ENCODE assay signal across 24 cellular contexts in the genomic region with DNA sequence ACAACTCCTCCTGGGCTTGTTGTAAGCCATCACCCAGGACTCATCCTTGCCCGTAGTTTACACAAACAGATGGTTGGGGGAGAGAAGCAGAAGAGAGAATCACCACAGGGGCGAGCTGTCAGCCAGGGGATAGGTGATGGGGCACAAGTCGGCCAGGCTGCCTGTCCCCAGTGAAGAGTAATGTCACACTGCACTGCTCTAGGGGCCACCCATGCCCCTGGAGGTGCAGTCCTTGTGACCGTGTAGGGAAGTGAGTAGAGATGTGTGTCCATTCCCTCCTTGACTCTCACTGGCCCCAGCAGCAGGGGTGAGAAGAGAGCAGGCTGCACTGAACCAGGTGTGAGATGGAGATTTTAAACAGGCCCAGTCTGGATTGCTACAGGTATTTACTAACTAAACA. TPM values are rescaled to one million over a fixed set of nuclear protein-coding genes. Genes with fewer than 3 reads are reported as not detected.
"Had no signal": no experiment of that assay in that cellular context is flagged by ENCODE, and none has a peak within 500 bp of the region (broad histone marks: within the 10 kb centered on the region; RNA-seq: fewer than 3 reads in every experiment).

No MANE protein-coding gene starts in this region.

- H3K9me3 ChIP-seq: esophagus squamous epithelium, left lung, testis, transverse colon had no signal

- DNase-seq: activated B cell treated with CpG ODN at 0.5 μM for 24 hours; activated CD4-positive, alpha-beta T cell treated with anti-CD3 and anti-CD28 coated beads, Interleukin-2, amount 50 U/mL, for 1 hour; activated CD8-positive, alpha-beta T cell treated with anti-CD3 and anti-CD28 coated beads for 36 hours; activated naive CD8-positive, alpha-beta T cell treated with anti-CD3 and anti-CD28 coated beads, Interleukin-2, amount 50 U/mL, for 24 hours; activated T-cell treated with anti-CD3 and anti-CD28 coated beads, Interleukin-2, amount 50 U/mL, for 4 hours; amygdala; central memory CD4-positive, alpha-beta T cell; endodermal cell; esophagus squamous epithelium; foreskin melanocyte; heart right ventricle; kidney glomerular epithelial cell; left lung; stimulated activated CD4-positive, alpha-beta T cell treated with anti-CD3 and anti-CD28 coated beads, Interleukin-1b, Interleukin-23, amount 100 ng/mL, for 48 hours; stimulated activated CD4-positive, alpha-beta T cell treated with anti-CD3 and anti-CD28 coated beads, Interleukin-4, amount 100 ng/mL, for 4 hours; stimulated activated naive CD4-positive, alpha-beta T cell; T-helper 1 cell; testis; transverse colon had no signal

- H3K4me1 ChIP-seq: esophagus squamous epithelium, heart right ventricle, left lung, transverse colon had no signal

- H3K27me3 ChIP-seq: testis had no signal

- H3K27ac ChIP-seq: esophagus squamous epithelium, heart right ventricle, left lung, skin epidermis, testis, transverse colon had no signal

- H3K4me3 ChIP-seq: esophagus squamous epithelium, heart right ventricle, left lung, lung, skin epidermis, testis, transverse colon had no signal

- H3K36me3 ChIP-seq: esophagus squamous epithelium, heart right ventricle, left lung, transverse colon had no signal

RNA-seq across cellular contexts. Expression of a gene that starts 17.1 kb away (rescaled TPM):
- total RNA-seq: activated B cell treated with CpG ODN at 0.5 μM for 24 hours; activated CD8-positive, alpha-beta T cell treated with anti-CD3 and anti-CD28 coated beads for 36 hours; activated T-cell treated with anti-CD3 and anti-CD28 coated beads, Interleukin-2, amount 50 U/mL, for 4 hours; glomerular endothelial cell; osteoblast; renal cortical epithelial cell had no signal

RNA-seq across cellular contexts. Expression of a gene that starts 33.6 kb away (rescaled TPM):
- total RNA-seq: glomerular endothelial cell, transverse colon had no signal
